Comparison of ENCODE assay signal across 11 cellular contexts in genomic region chr3:105274958-105275357, GRCh38.
DNase-seq lines count a peak whose midpoint lies in the region; ATAC-seq and TF ChIP-seq lines count a peak whose summit lies in the region.
"Had no signal": no experiment of that assay in that cellular context is flagged by ENCODE, and none has a peak within 500 bp of the region (broad histone marks: within the 10 kb centered on the region; RNA-seq: fewer than 3 reads in every experiment).

No MANE protein-coding gene starts in this region.

- H3K27me3 ChIP-seq in foreskin keratinocyte = no peaks in the 10 kb centered on the region
- H3K27me3 ChIP-seq in gastroesophageal sphincter = no peaks in the 10 kb centered on the region
- H3K27me3 ChIP-seq: thyroid gland had no signal

- H3K9me3 ChIP-seq in gastroesophageal sphincter = no peaks in the 10 kb centered on the region
- H3K9me3 ChIP-seq: thyroid gland had no signal

- TF ChIP-seq POLR2A in gastroesophageal sphincter (IDR thresholded peaks at IDR 0.05) = no peak

- H3K4me1 Mint-ChIP-seq in HFFc6 (ENCODE audit: low read depth) = peaks cover 36% of the 10 kb centered on the region

- H3K4me3 ChIP-seq in gastroesophageal sphincter = no peak overlapping the region
- H3K4me3 ChIP-seq: thyroid gland had no signal

- peak; percentile 77 for DNase-seq in A172 (ENCODE audit: low spot score)
- DNase-seq in HFFc6 = peak; percentile 77
- DNase-seq in astrocyte of the hippocampus (ENCODE audit: low read depth, low spot score) = peak; percentile 58
- DNase-seq in foreskin keratinocyte = peak; percentile 81 to 83
- DNase-seq in NCI-H1694 treated with DMSO at 0.1 percent for 48 hours (lab: John Stamatoyannopoulos, UW) = no peak
- DNase-seq in NCI-H128 (lab: John Stamatoyannopoulos, UW; ENCODE audit: unreplicated experiment) = no peak
- DNase-seq in SKM-1 (lab: John Stamatoyannopoulos, UW; ENCODE audit: unreplicated experiment) = no peak
- DNase-seq: NCI-H2171, occipital lobe, thyroid gland had no signal

- TF ChIP-seq CTCF in HFFc6 (IDR thresholded peaks at IDR 0.05) (no peak), foreskin keratinocyte (conservative IDR thresholded peaks at IDR 0.05) (no peak), gastroesophageal sphincter (IDR thresholded peaks at IDR 0.05) (no peak)

- TF ChIP-seq EP300 in gastroesophageal sphincter (IDR thresholded peaks at IDR 0.05) = no peak

- H3K4me1 ChIP-seq in foreskin keratinocyte (peaks cover 4% of the 10 kb centered on the region), gastroesophageal sphincter (no peaks in the 10 kb centered on the region)
- H3K4me1 ChIP-seq: thyroid gland had no signal

- no peaks in the 10 kb centered on the region for H3K36me3 ChIP-seq in gastroesophageal sphincter
- H3K36me3 ChIP-seq: thyroid gland had no signal

- no peaks in the 10 kb centered on the region for H3K27me3 Mint-ChIP-seq in HFFc6 (ENCODE audit: insufficient read depth)

- H3K9me3 Mint-ChIP-seq in HFFc6 = no peaks in the 10 kb centered on the region

- H3K4me3 Mint-ChIP-seq in HFFc6 = peak overlapping the region; percentile 30; the same call in 1 of the 2 replicates

- H3K27ac ChIP-seq in foreskin keratinocyte (peak overlapping the region; percentile 51), gastroesophageal sphincter (no peak overlapping the region)
- H3K27ac ChIP-seq: thyroid gland had no signal

- peak overlapping the region; percentile 53 for H3K27ac Mint-ChIP-seq in HFFc6

- peak; percentile 92 for ATAC-seq in foreskin keratinocyte
- ATAC-seq in gastroesophageal sphincter = no peak

- H3K36me3 Mint-ChIP-seq in HFFc6 (ENCODE audit: low read depth) = peaks cover 5% of the 10 kb centered on the region; the same call in 1 of the 2 replicates

Comparison
In these comparisons a context has a peak if more than half of its experiments do, and no peak if none do; other contexts are left out.
1. DNase-seq: peak in A172 (single experiment), HFFc6 (single experiment), astrocyte of the hippocampus (single experiment) and foreskin keratinocyte (2 of 2); none in NCI-H1694 treated with DMSO at 0.1 percent for 48 hours (single experiment), NCI-H128 (single experiment) and SKM-1 (single experiment).